In the genomic region with DNA sequence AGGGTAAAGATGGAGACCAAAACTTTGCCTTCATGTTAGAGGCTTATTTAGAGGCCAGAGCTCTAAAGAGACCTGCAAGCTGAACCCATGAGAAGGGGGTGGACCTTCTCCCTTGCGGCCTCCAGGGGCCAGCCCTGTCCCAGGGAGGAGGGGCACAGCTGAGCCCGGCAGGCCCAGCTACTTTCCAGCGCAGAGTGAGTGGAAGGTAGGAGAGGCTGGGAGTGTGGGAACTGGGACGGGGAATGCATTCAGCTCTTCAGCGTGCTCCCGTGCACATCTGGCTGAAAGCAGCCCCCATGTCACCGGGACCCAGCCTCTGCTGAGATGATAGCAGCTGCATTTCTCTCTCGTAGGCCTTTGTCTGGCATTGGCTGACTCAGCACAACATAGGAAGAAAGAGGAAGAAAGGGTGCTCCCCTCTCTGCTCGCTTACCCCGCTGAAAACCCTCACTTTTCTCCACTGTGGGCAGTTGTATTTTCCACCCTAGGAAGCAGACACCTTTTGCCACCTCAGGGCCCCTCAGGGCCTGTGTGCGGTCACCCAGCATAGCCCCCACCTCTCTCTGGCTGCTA, we compare ENCODE assay signal across 25 cellular contexts.
"Had no signal": no experiment of that assay in that cellular context is flagged by ENCODE, and none has a peak within 500 bp of the region (broad histone marks: within the 10 kb centered on the region; RNA-seq: fewer than 3 reads in every experiment).

No MANE protein-coding gene starts in this region.

- H3K27ac ChIP-seq: gastrocnemius medialis, left ventricle myocardium inferior, tibial nerve, uterus, VCaP had no signal

- ATAC-seq: activated T-cell treated with anti-CD3 and anti-CD28 coated beads, Interleukin-2, amount 50 U/mL, for 72 hours; gastrocnemius medialis; right cardiac atrium had no signal

- H3K36me3 Mint-ChIP-seq: activated naive CD8-positive, alpha-beta T cell; mesothelial cell of epicardium had no signal

- H3K4me3 Mint-ChIP-seq: activated naive CD8-positive, alpha-beta T cell; activated T-cell treated with anti-CD3 and anti-CD28 coated beads, Interleukin-2, amount 50 U/mL, for 72 hours; central memory CD8-positive, alpha-beta T cell; mesothelial cell of epicardium; naive B cell; neural crest cell; T-helper 2 cell treated with Interferon-gamma antibody and Interleukin-4, amounts not matched to agents 5 μg/mL and 100 μg/mL, for 36 hours had no signal

- H3K36me3 ChIP-seq: gastrocnemius medialis, left ventricle myocardium inferior, tibial nerve, uterus had no signal

- H3K27ac Mint-ChIP-seq: activated naive CD8-positive, alpha-beta T cell; activated T-cell treated with anti-CD3 and anti-CD28 coated beads, Interleukin-2, amount 50 U/mL, for 72 hours; mesothelial cell of epicardium; T-helper 2 cell treated with Interferon-gamma antibody and Interleukin-4, amounts not matched to agents 5 μg/mL and 100 μg/mL, for 36 hours had no signal

- DNase-seq: activated CD4-positive, alpha-beta T cell treated with anti-CD3 and anti-CD28 coated beads for 4 hours; activated CD4-positive, alpha-beta T cell treated with anti-CD3 and anti-CD28 coated beads, Interleukin-2, amount 50 U/mL, for 4 hours; activated effector memory CD4-positive, alpha-beta T cell treated with Interleukin-2 at 50 U/mL for 16 hours; activated naive CD4-positive, alpha-beta T cell treated with Interleukin-2 at 50 U/mL for 16 hours; activated T-cell treated with anti-CD3 and anti-CD28 coated beads for 4 hours; activated T-cell treated with anti-CD3 and anti-CD28 coated beads, Interleukin-2, amount 50 U/mL, for 72 hours; anterior cingulate cortex; dermis blood vessel endothelial cell; effector CD8-positive, alpha-beta T cell; gastrocnemius medialis; glutamatergic neuron; left ventricle myocardium inferior; mammary epithelial cell; naive B cell; right cardiac atrium; stimulated activated CD4-positive, alpha-beta T cell treated with anti-CD3 and anti-CD28 coated beads, Interleukin-2, amount 100 ng/mL, for 48 hours; stimulated activated naive CD4-positive, alpha-beta T cell treated with Interleukin-2 at 50 U/mL for 16 hours; uterus had no signal

- H3K4me1 ChIP-seq: gastrocnemius medialis, left ventricle myocardium inferior, tibial nerve, uterus had no signal

- H3K9me3 ChIP-seq: gastrocnemius medialis, left ventricle myocardium inferior, tibial nerve, uterus had no signal

- H3K27me3 ChIP-seq: gastrocnemius medialis, tibial nerve, uterus had no signal

- H3K4me3 ChIP-seq: gastrocnemius medialis, left ventricle myocardium inferior, tibial nerve, uterus had no signal

- H3K9me3 Mint-ChIP-seq: activated T-cell treated with anti-CD3 and anti-CD28 coated beads, Interleukin-2, amount 50 U/mL, for 72 hours; central memory CD8-positive, alpha-beta T cell; mesothelial cell of epicardium; neural crest cell; T-helper 2 cell treated with Interferon-gamma antibody and Interleukin-4, amounts not matched to agents 5 μg/mL and 100 μg/mL, for 36 hours had no signal

- H3K4me1 Mint-ChIP-seq: central memory CD8-positive, alpha-beta T cell; mesothelial cell of epicardium; neural crest cell had no signal
